Comparison of ENCODE assay signal across 24 cellular contexts in genomic region chr11:76307416-76307815, GRCh38.
"Had no signal": no experiment of that assay in that cellular context is flagged by ENCODE, and none has a peak within 500 bp of the region (broad histone marks: within the 10 kb centered on the region; RNA-seq: fewer than 3 reads in every experiment).

No MANE protein-coding gene starts in this region.

- H3K27ac ChIP-seq: KMS-11 had no signal

- DNase-seq: activated B cell treated with CpG ODN at 0.5 μM for 24 hours; activated CD4-positive, alpha-beta memory T cell treated with anti-CD3 and anti-CD28 coated beads for 36 hours; activated CD4-positive, alpha-beta T cell treated with anti-CD3 and anti-CD28 coated beads for 1 hour; activated CD4-positive, alpha-beta T cell treated with anti-CD3 and anti-CD28 coated beads, Interleukin-2, amount 10 ng/mL, durations not matched to agents 7 days and 5 days; activated CD8-positive, alpha-beta memory T cell treated with anti-CD3 and anti-CD28 coated beads for 24 hours; activated effector memory CD4-positive, alpha-beta T cell treated with anti-CD3 and anti-CD28 coated beads, Interleukin-2, amount 50 U/mL, for 16 hours; activated naive CD4-positive, alpha-beta T cell treated with Interleukin-2 at 50 U/mL for 16 hours; activated naive CD8-positive, alpha-beta T cell treated with anti-CD3 and anti-CD28 coated beads, Interleukin-2, amount 50 U/mL, for 24 hours; activated T-cell treated with anti-CD3 and anti-CD28 coated beads, Interleukin-2, amount 50 U/mL, for 4 hours; amniotic stem cell; NCI-H1092; NCI-H1417; NCI-H1930; NCI-H2171 treated with DMSO at 0.1 percent for 48 hours; NCI-H226; NCI-H510A treated with DMSO at 0.1 percent for 48 hours; NCI-H69; PC-3; SIG-M5; T-helper 17 cell; T-helper 9 cell had no signal

- H3K27ac Mint-ChIP-seq: activated B cell treated with CpG ODN at 0.5 μM for 24 hours; activated CD4-positive, alpha-beta memory T cell treated with anti-CD3 and anti-CD28 coated beads for 36 hours; activated CD4-positive, alpha-beta T cell treated with anti-CD3 and anti-CD28 coated beads, Interleukin-2, amount 10 ng/mL, durations not matched to agents 7 days and 5 days; activated naive CD4-positive, alpha-beta T cell treated with anti-CD3 and anti-CD28 coated beads, Interleukin-2, amount 50 U/mL, for 72 hours; activated naive CD8-positive, alpha-beta T cell treated with anti-CD3 and anti-CD28 coated beads, Interleukin-2, amount 50 U/mL, for 24 hours; T-helper 17 cell had no signal

- H3K4me3 Mint-ChIP-seq: activated B cell treated with CpG ODN at 0.5 μM for 24 hours; activated CD4-positive, alpha-beta memory T cell treated with anti-CD3 and anti-CD28 coated beads for 36 hours; activated CD4-positive, alpha-beta T cell treated with anti-CD3 and anti-CD28 coated beads, Interleukin-2, amount 10 ng/mL, durations not matched to agents 7 days and 5 days; activated naive CD8-positive, alpha-beta T cell treated with anti-CD3 and anti-CD28 coated beads, Interleukin-2, amount 50 U/mL, for 24 hours; activated T-cell treated with anti-CD3 and anti-CD28 coated beads, Interleukin-2, amount 50 U/mL, for 4 hours; T-helper 17 cell had no signal

- ATAC-seq: activated naive CD4-positive, alpha-beta T cell treated with anti-CD3 and anti-CD28 coated beads, Interleukin-2, amount 50 U/mL, for 72 hours; activated naive CD8-positive, alpha-beta T cell treated with anti-CD3 and anti-CD28 coated beads, Interleukin-2, amount 50 U/mL, for 24 hours; activated T-cell treated with anti-CD3 and anti-CD28 coated beads, Interleukin-2, amount 50 U/mL, for 4 hours; PC-3; T-helper 17 cell had no signal

- H3K4me1 Mint-ChIP-seq: activated B cell treated with CpG ODN at 0.5 μM for 24 hours; activated CD4-positive, alpha-beta T cell treated with anti-CD3 and anti-CD28 coated beads, Interleukin-2, amount 10 ng/mL, durations not matched to agents 7 days and 5 days; activated naive CD8-positive, alpha-beta T cell treated with anti-CD3 and anti-CD28 coated beads, Interleukin-2, amount 50 U/mL, for 24 hours; T-helper 17 cell had no signal

- H3K36me3 Mint-ChIP-seq: activated CD4-positive, alpha-beta memory T cell treated with anti-CD3 and anti-CD28 coated beads for 36 hours; activated naive CD4-positive, alpha-beta T cell treated with anti-CD3 and anti-CD28 coated beads, Interleukin-2, amount 50 U/mL, for 72 hours; brain had no signal

- H3K27me3 Mint-ChIP-seq: activated CD4-positive, alpha-beta memory T cell treated with anti-CD3 and anti-CD28 coated beads for 36 hours had no signal

- H3K9me3 Mint-ChIP-seq: activated B cell treated with CpG ODN at 0.5 μM for 24 hours; activated CD4-positive, alpha-beta memory T cell treated with anti-CD3 and anti-CD28 coated beads for 36 hours; activated CD4-positive, alpha-beta T cell treated with anti-CD3 and anti-CD28 coated beads, Interleukin-2, amount 10 ng/mL, durations not matched to agents 7 days and 5 days; activated naive CD4-positive, alpha-beta T cell treated with anti-CD3 and anti-CD28 coated beads, Interleukin-2, amount 50 U/mL, for 72 hours; activated naive CD8-positive, alpha-beta T cell treated with anti-CD3 and anti-CD28 coated beads, Interleukin-2, amount 50 U/mL, for 24 hours; activated T-cell treated with anti-CD3 and anti-CD28 coated beads, Interleukin-2, amount 50 U/mL, for 4 hours had no signal

- H3K9ac ChIP-seq: KMS-11 had no signal
